In the genomic region with DNA sequence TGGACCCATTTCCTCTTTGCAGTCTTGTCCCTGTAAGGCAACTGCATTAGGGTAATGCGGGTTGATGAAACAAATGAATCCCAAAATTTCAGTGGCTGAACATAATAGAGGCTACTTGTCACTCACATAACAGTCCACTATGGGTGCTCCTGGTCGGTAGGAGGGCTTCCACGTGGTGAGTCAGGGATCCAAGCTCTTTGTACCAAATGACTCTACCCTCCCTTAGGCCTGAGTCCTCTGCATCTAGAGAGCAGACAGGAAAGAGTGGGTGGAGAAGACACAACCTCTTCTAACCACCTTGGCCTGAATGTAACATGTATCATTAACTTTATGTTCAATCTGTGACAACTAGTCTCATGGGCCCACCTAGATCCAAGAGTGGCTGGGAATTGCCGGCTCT, we compare ENCODE assay signal across 12 cellular contexts.
A peak's percentile ranks its signal among the peaks of the same experiment; 100 is the strongest.
DNase-seq lines count a peak whose midpoint lies in the region; ATAC-seq and TF ChIP-seq lines count a peak whose summit lies in the region.
"Had no signal": no experiment of that assay in that cellular context is flagged by ENCODE, and none has a peak within 500 bp of the region (broad histone marks: within the 10 kb centered on the region; RNA-seq: fewer than 3 reads in every experiment).

No MANE protein-coding gene starts in this region.

- H3K27ac ChIP-seq in C4-2B = 0 out of 2 replicates have a peak overlapping the region, but pooled peaks have one; percentile 4

- no peak overlapping the region for H3K4me3 ChIP-seq in fibroblast of mammary gland (ENCODE audit: control insufficient read depth, low read depth, low read length)
- H3K4me3 ChIP-seq: mucosa of descending colon had no signal

- ATAC-seq in GM18909 (IDR thresholded peaks at IDR 0.05; ENCODE audit: poor library complexity, unreplicated experiment) = peak; percentile 73
- ATAC-seq in HG03139 (IDR thresholded peaks at IDR 0.05; ENCODE audit: unreplicated experiment) = peak; percentile 61
- ATAC-seq in HG02885 (IDR thresholded peaks at IDR 0.05; ENCODE audit: poor library complexity, unreplicated experiment) = no peak
- no peak for ATAC-seq in GM21576 (IDR thresholded peaks at IDR 0.05; ENCODE audit: unreplicated experiment)
- ATAC-seq: mucosa of descending colon had no signal

- TF ChIP-seq CTCF in C4-2B (conservative IDR thresholded peaks at IDR 0.05) = no peak
- TF ChIP-seq CTCF in fibroblast of mammary gland (conservative IDR thresholded peaks at IDR 0.05; ENCODE audit: control insufficient read depth, insufficient read depth, low read depth, low read length) = no peak

- peak; percentile 66 for DNase-seq in fibroblast of mammary gland (ENCODE audit: low read depth)
- DNase-seq in NAMALWA (ENCODE audit: low spot score) = no peak
- no peak for DNase-seq in ureter (ENCODE audit: low spot score)
- DNase-seq: anterior cingulate cortex, foreskin melanocyte, Karpas-422, mucosa of descending colon had no signal

Comparison
In these comparisons a context has a peak if more than half of its experiments do, and no peak if none do; other contexts are left out.
1. ATAC-seq: peak in GM18909 (single experiment) and HG03139 (single experiment); none in HG02885 (single experiment) and GM21576 (single experiment).